1 cellular context compared by ENCODE assay signal in genomic region chr19:18980432-18981020, GRCh38.
TF ChIP-seq lines count a peak whose summit lies in the region.

No MANE protein-coding gene starts in this region.

TF ChIP-seq in SK-N-SH, 30 proteins besides CTCF, POLR2A, EP300 and RAD21 (continued from another document):
- no peak for TF ChIP-seq GABPA (IDR thresholded peaks at IDR 0.05; ENCODE audit: low read depth)
